In the genomic region with DNA sequence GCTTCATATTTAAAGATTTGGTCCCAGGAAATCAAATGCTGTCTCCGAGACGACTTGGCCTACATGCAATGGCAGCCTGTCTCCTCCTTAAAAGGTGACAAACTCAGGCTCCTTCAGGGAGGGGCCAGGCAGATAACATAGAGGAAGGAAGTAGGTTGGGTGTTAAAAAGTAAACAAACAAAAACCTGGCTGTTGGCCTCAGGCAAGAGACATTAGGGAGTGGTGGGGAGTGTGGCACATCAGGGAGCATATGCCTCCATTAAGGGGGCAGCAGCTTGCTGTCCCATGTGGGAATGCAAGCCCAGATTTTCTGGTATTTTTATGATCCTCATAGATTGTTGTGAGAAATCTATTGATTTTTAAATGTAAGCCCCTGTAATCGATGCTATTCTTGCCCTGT, we compare ENCODE assay signal across 17 cellular contexts. TPM values are rescaled to one million over a fixed set of nuclear protein-coding genes. Genes with fewer than 3 reads are reported as not detected.
DNase-seq lines count a peak whose midpoint lies in the region; ATAC-seq, FAIRE-seq and TF ChIP-seq lines count a peak whose summit lies in the region.
"Had no signal": no experiment of that assay in that cellular context is flagged by ENCODE, and none has a peak within 500 bp of the region (broad histone marks: within the 10 kb centered on the region; RNA-seq: fewer than 3 reads in every experiment).

No MANE protein-coding gene starts in this region.

- peak overlapping the region; percentile 86 for H3K27ac Mint-ChIP-seq in neural progenitor cell

- H3K4me1 Mint-ChIP-seq in neural progenitor cell = peaks cover 12% of the 10 kb centered on the region

- no peaks in the 10 kb centered on the region for H3F3A ChIP-seq in neural progenitor cell (ENCODE audit: low read depth)

- ATAC-seq in HepG2 (no peak), right lobe of liver (no peak), HG03342 (IDR thresholded peaks at IDR 0.05; ENCODE audit: unreplicated experiment) (no peak), HG02885 (IDR thresholded peaks at IDR 0.05; ENCODE audit: poor library complexity, unreplicated experiment) (no peak)
- ATAC-seq: Panc1 had no signal

- FAIRE-seq in HepG2 (lab: Jason Lieb, UNC) = no peak

- H3K27ac ChIP-seq in HepG2 (ENCODE audit: extremely low read length, insufficient read depth, low read length) (no peak overlapping the region), right lobe of liver (no peak overlapping the region), esophagus squamous epithelium (peak overlapping the region in 3 of 4 donors; percentile 18 to 31 (median 23)), neural progenitor cell (no peak overlapping the region)

- no TSS peak for BruUV-seq in HepG2 (replicated peaks; lab: Mats Ljungman, UMichigan)

- H3K27me3 ChIP-seq in HepG2 (ENCODE audit: control insufficient read depth in 1 of 2, insufficient read depth in 2 of 2, low read length in 2 of 2) (peaks cover 0 to 7% of the 10 kb centered on the region in 2 experiments; a peak in 3 of 5 replicates), right lobe of liver (no peaks in the 10 kb centered on the region), esophagus squamous epithelium (no peaks in the 10 kb centered on the region), neural progenitor cell (no peaks in the 10 kb centered on the region)

- in situ Hi-C loops in HepG2 (cut with HindIII; ENCODE audit: extremely low pct_ligation_motif_present, low pct_unique_long_range_greater_than_20kb) = no loop called here

- H3K9ac ChIP-seq in HepG2 (ENCODE audit: insufficient read depth, low read depth, low read length) (no peak overlapping the region), neural progenitor cell (no peak overlapping the region)

- H3K36me3 ChIP-seq in HepG2 (replicated peaks in 1 of 2; ENCODE audit: control insufficient read depth in 1 of 2, insufficient read depth in 2 of 2, low read length in 2 of 2) = no peaks in the 10 kb centered on the region
- no peaks in the 10 kb centered on the region for H3K36me3 ChIP-seq in right lobe of liver
- H3K36me3 ChIP-seq in esophagus squamous epithelium = no peaks in the 10 kb centered on the region
- H3K36me3 ChIP-seq in neural progenitor cell = no peaks in the 10 kb centered on the region
- H3K36me3 ChIP-seq: HAP-1 had no signal

- H3K4me2 ChIP-seq in HepG2 (ENCODE audit: low read depth, low read length) (no peak overlapping the region), neural progenitor cell (no peak overlapping the region)

- POLR2A ChIA-PET in HepG2 (lab: Yijun Ruan, JAX) = no interaction called here

- no peak overlapping the region for H3K4me3 Mint-ChIP-seq in neural progenitor cell

- TF ChIP-seq POLR2A in HepG2 (IDR thresholded peaks at IDR 0.05; ENCODE audit: insufficient read depth in 1 of 2, low read depth in 2 of 2, low read length in 2 of 2) = no peak
- TF ChIP-seq POLR2A in right lobe of liver (IDR thresholded peaks at IDR 0.05) = no peak
- no peak for TF ChIP-seq POLR2A in esophagus squamous epithelium (IDR thresholded peaks at IDR 0.05)
- TF ChIP-seq POLR2A in lower leg skin (IDR thresholded peaks at IDR 0.05) = no peak

- no peaks in the 10 kb centered on the region for H3K9me3 Mint-ChIP-seq in neural progenitor cell

- H3K4me1 ChIP-seq in HepG2 (ENCODE audit: insufficient read depth, low read length) = no peaks in the 10 kb centered on the region
- no peaks in the 10 kb centered on the region for H3K4me1 ChIP-seq in right lobe of liver
- peaks cover 0 to 30% (median 5%) of the 10 kb centered on the region in 3 donors for H3K4me1 ChIP-seq in esophagus squamous epithelium
- no peaks in the 10 kb centered on the region for H3K4me1 ChIP-seq in neural progenitor cell
- H3K4me1 ChIP-seq: Caco-2, HAP-1 had no signal

- CTCF ChIA-PET in HepG2 (lab: Yijun Ruan, JAX; ENCODE audit: low intra/inter-chr PET ratio, low total read pairs) = no interaction called here

- H4K20me1 ChIP-seq in HepG2 (ENCODE audit: insufficient read depth, low read length) = no peaks in the 10 kb centered on the region
- no peaks in the 10 kb centered on the region for H4K20me1 ChIP-seq in neural progenitor cell (ENCODE audit: low read depth)

- intact Hi-C loops in HepG2 (cut with micrococcal nuclease; ENCODE audit: unreplicated experiment) = no loop called here
- intact Hi-C loops in right lobe of liver (cut with DNase I) = no loop called here
- intact Hi-C loops in esophagus squamous epithelium (cut with DNase I) = no loop called here
- intact Hi-C loops in lower leg skin (cut with DNase I; ENCODE audit: low total_unique reads) = no loop called here

- H3K79me2 ChIP-seq in HepG2 (ENCODE audit: insufficient read depth, low read length) = no peaks in the 10 kb centered on the region
- H3K79me2 ChIP-seq in neural progenitor cell (ENCODE audit: low read depth) = no peaks in the 10 kb centered on the region

- H3K4me3 ChIP-seq in HepG2 (replicated peaks in 1 of 3; ENCODE audit: insufficient read depth in 1 of 3, low read depth in 2 of 3, low read length in 3 of 3) = no peak overlapping the region
- H3K4me3 ChIP-seq in right lobe of liver = no peak overlapping the region
- no peak overlapping the region for H3K4me3 ChIP-seq in esophagus squamous epithelium
- H3K4me3 ChIP-seq in neural progenitor cell = no peak overlapping the region
- H3K4me3 ChIP-seq in lower leg skin (ENCODE audit: low read depth, poor library complexity, severe bottlenecking) = no peak overlapping the region
- H3K4me3 ChIP-seq: HAP-1 had no signal

- no peak for DNase-seq in HepG2 (ENCODE audit: low spot score)
- no peak for DNase-seq in right lobe of liver
- DNase-seq in esophagus squamous epithelium (lab: John Stamatoyannopoulos, UW) = no peak
- no peak for DNase-seq in neural progenitor cell (ENCODE audit: low spot score)
- DNase-seq in RKO (ENCODE audit: low spot score) = no peak
- DNase-seq in lower leg skin (ENCODE audit: low spot score in 2 of 2) = no peak
- DNase-seq: 8988T, Caco-2, DMS53, NCI-H1092, NCI-H187, NCI-H748 treated with DMSO at 0.1 percent for 48 hours, Right ventricle myocardium superior had no signal

- H3K27me3 Mint-ChIP-seq in neural progenitor cell (ENCODE audit: insufficient read depth, low read depth) = peaks cover 2% of the 10 kb centered on the region

- H3K9me3 ChIP-seq in HepG2 (ENCODE audit: low read length) = no peaks in the 10 kb centered on the region
- no peaks in the 10 kb centered on the region for H3K9me3 ChIP-seq in right lobe of liver
- no peaks in the 10 kb centered on the region for H3K9me3 ChIP-seq in esophagus squamous epithelium
- no peaks in the 10 kb centered on the region for H3K9me3 ChIP-seq in neural progenitor cell (ENCODE audit: low read depth)
- H3K9me3 ChIP-seq: Caco-2, HAP-1 had no signal

- 59% methylated on average over 3 of the region's 3 CpGs for WGBS in HepG2 (ENCODE audit: low lambda C conversion rate)
- 100% methylated on average over 1 of the region's 3 CpGs for WGBS in right lobe of liver (ENCODE audit: insufficient coverage, low coverage, low lambda C conversion rate, missing lambda C conversion rate)
- 56 to 58% methylated on average over 3 of the region's 3 CpGs for WGBS in esophagus squamous epithelium, 2 donors
- WGBS in lower leg skin, 2 donors = 65 to 66% methylated on average over 3 of the region's 3 CpGs

- no peak for TF ChIP-seq RAD21 in HepG2 (CRISPR knock-in tag; IDR thresholded peaks at IDR 0.05)

- TF ChIP-seq EP300 in HepG2 (IDR thresholded peaks at IDR 0.05; ENCODE audit: low read depth in 2 of 2, low read length in 2 of 2) (no peak), HepG2 (CRISPR knock-in tag; IDR thresholded peaks at IDR 0.05; ENCODE audit: borderline replicate concordance) (no peak)

- no peak overlapping the region for H2AFZ ChIP-seq in HepG2 (ENCODE audit: low read length)
- no peak overlapping the region for H2AFZ ChIP-seq in neural progenitor cell (replicated peaks)

- H3K36me3 Mint-ChIP-seq in neural progenitor cell = no peaks in the 10 kb centered on the region

- TF ChIP-seq CTCF in HepG2 (CRISPR knock-in tag; IDR thresholded peaks at IDR 0.05) = no peak
- TF ChIP-seq CTCF in right lobe of liver (IDR thresholded peaks at IDR 0.05) = no peak
- no peak for TF ChIP-seq CTCF in esophagus squamous epithelium (IDR thresholded peaks at IDR 0.05)
- no peak for TF ChIP-seq CTCF in neural progenitor cell (IDR thresholded peaks at IDR 0.05)
- no peak for TF ChIP-seq CTCF in lower leg skin (IDR thresholded peaks at IDR 0.05)

TF ChIP-seq in HepG2, 621 proteins besides CTCF, POLR2A, EP300 and RAD21:
- TF ChIP-seq ZMYM2 (CRISPR knock-in tag; IDR thresholded peaks at IDR 0.05) (no peak), ZNF180 (CRISPR knock-in tag; IDR thresholded peaks at IDR 0.05; ENCODE audit: borderline replicate concordance, low read depth) (peak; percentile 95; the same call in 1 of the 2 replicates)

RNA-seq across cellular contexts. Expression of a gene that starts 48.6 kb away (rescaled TPM):
- total RNA-seq in HepG2 (2016; rRNA removed; fragmentation: Illumina TruSeq; extraction: Trizol) (10.3 and 10.4 TPM in 2 replicates), right lobe of liver (10 to 100 TPM in 3 of 6 experiments, 1 to 10 TPM in 3; 5.7 to 13.2 (median 9.3) TPM), esophagus squamous epithelium (10 to 100 TPM; 18.5 to 36.0 (median 24.6) TPM), neural progenitor cell (ENCODE audit: low replicate concordance) (25.7 and 39.5 TPM in 2 replicates), lower leg skin (10 to 100 TPM; 17.4 to 26.4 (median 23.2) TPM)
- total RNA-seq in HepG2 (2016; cell fraction: cytosol; rRNA removed; fragmentation: Illumina TruSeq; extraction: Trizol; ENCODE audit: low read depth) = 10.9 and 13.8 TPM in 2 replicates
- total RNA-seq in HepG2 (2016; cell fraction: insoluble cytoplasmic fraction; rRNA removed; fragmentation: Illumina TruSeq; extraction: Trizol) = 9.3 and 9.8 TPM in 2 replicates
- total RNA-seq in HepG2 (2016; cell fraction: membrane; rRNA removed; fragmentation: Illumina TruSeq; extraction: Trizol) = 6.0 and 7.3 TPM in 2 replicates
- total RNA-seq in HepG2 (2016; cell fraction: nucleus; rRNA removed; fragmentation: Illumina TruSeq; extraction: Trizol) = 10.6 and 11.4 TPM in 2 replicates
- polyA plus RNA-seq in HepG2 (2011; rRNA removed) = 12.2 and 13.2 TPM in 2 replicates
- 6.4 and 11.6 TPM in 2 replicates for polyA plus RNA-seq in HepG2 (2011; cell fraction: cytosol; rRNA removed)
- 4.3 and 6.7 TPM in 2 replicates for polyA plus RNA-seq in HepG2 (2011; cell fraction: nucleus; rRNA removed)
- 6.4 and 6.6 TPM in 2 replicates for polyA plus RNA-seq in HepG2 (2012)
- polyA plus RNA-seq in HepG2 (2016; cell fraction: cytosol; fragmentation: Illumina TruSeq; extraction: Trizol; ENCODE audit: low read depth) = 1.2 and 1.6 TPM in 2 replicates
- polyA plus RNA-seq in HepG2 (2016; cell fraction: insoluble cytoplasmic fraction; fragmentation: Illumina TruSeq; extraction: Trizol; ENCODE audit: low read depth) = 4.8 and 6.2 TPM in 2 replicates
- 2.2 and 2.8 TPM in 2 replicates for polyA plus RNA-seq in HepG2 (2016; cell fraction: membrane; fragmentation: Illumina TruSeq; extraction: Trizol; ENCODE audit: low read depth)
- 10.1 and 10.4 TPM in 2 replicates for polyA plus RNA-seq in HepG2 (2016; cell fraction: nucleus; fragmentation: Illumina TruSeq; extraction: Trizol; ENCODE audit: insufficient read depth, low read depth)
- 25.6 and 32.5 TPM in 2 replicates for polyA minus RNA-seq in HepG2 (2011; rRNA and poly(A)+ RNA removed; ENCODE audit: low replicate concordance)
- polyA minus RNA-seq in HepG2 (2011; cell fraction: cytosol; rRNA and poly(A)+ RNA removed) = 14.2 and 18.8 TPM in 2 replicates
- 14.0 and 15.4 TPM in 2 replicates for polyA minus RNA-seq in HepG2 (2011; cell fraction: nucleus; rRNA and poly(A)+ RNA removed)

Comparison
In these comparisons a context has a peak if more than half of its experiments do, and no peak if none do; other contexts are left out.
1. H3K27ac ChIP-seq: peak in esophagus squamous epithelium (3 of 4); none in HepG2 (single experiment), right lobe of liver (0 of 3) and neural progenitor cell (single experiment).